In the genomic region with DNA sequence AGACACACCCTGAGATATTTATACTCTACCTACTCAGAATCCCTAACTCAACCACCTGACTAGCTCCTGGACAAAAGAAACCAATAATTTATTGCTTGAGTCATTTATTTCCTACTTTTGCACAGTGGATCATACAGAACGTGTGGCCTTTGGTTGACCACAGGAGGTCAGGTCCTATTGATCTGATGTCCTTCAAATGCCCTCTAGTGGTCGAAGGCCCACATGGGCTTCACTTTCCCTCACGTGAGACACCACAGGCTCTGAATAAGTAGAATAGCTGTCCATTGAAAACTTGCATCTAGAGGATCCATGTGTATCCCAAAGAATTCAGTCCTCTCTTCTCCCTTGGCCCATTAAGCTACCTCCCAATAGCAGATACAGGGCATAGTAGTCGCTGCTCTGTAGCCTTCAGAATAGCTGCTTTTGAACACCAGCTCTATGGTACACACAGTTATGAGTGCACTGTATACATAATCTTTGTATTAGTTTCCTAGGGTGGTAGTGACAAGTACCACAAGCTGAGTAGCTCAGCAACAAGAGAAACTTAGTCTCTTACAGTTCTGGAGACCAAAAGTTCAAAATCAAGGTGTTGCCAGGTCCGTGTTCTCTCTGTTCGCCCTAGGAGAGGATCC, we compare ENCODE assay signal across 8 cellular contexts.
DNase-seq lines count a peak whose midpoint lies in the region; ATAC-seq and TF ChIP-seq lines count a peak whose summit lies in the region.

No MANE protein-coding gene starts in this region.

- H3K9me2 ChIP-seq in OCI-LY1 (ENCODE audit: low read depth, low read length), result no peaks in the 10 kb centered on the region

- DNase-seq in Caki2 (ENCODE audit: low read depth), result peak; percentile 1
- DNase-seq in germinal center (ENCODE audit: low spot score), result peak; percentile 16
- DNase-seq in COR-L47 (lab: John Stamatoyannopoulos, UW), result no peak
- no peak for DNase-seq in COLO829 (ENCODE audit: low spot score)

- ATAC-seq in GM18517 (IDR thresholded peaks at IDR 0.05; ENCODE audit: unreplicated experiment) (peak; percentile 68), HG03280 (IDR thresholded peaks at IDR 0.05; ENCODE audit: unreplicated experiment) (peak; percentile 51), GM21447 (IDR thresholded peaks at IDR 0.05; ENCODE audit: unreplicated experiment) (no peak)

- no peak overlapping the region for H3K4me3 ChIP-seq in OCI-LY1 (ENCODE audit: low read depth, low read length, poor library complexity, severe bottlenecking)

- H2AFZ ChIP-seq in OCI-LY1 (ENCODE audit: low read length), result no peak overlapping the region

- H3K36me3 ChIP-seq in OCI-LY1 (ENCODE audit: insufficient read depth, low read length), result no peaks in the 10 kb centered on the region

- no peaks in the 10 kb centered on the region for H3K79me2 ChIP-seq in OCI-LY1 (ENCODE audit: insufficient read depth, low read length)

- peaks cover 8% of the 10 kb centered on the region; the same call in 1 of the 2 replicates for H3K27me3 ChIP-seq in OCI-LY1 (ENCODE audit: insufficient read depth, low read length)

- H3K4me2 ChIP-seq in OCI-LY1 (ENCODE audit: low read length), result no peak overlapping the region

- peak; percentile 68 for TF ChIP-seq CTCF in OCI-LY1 (IDR thresholded peaks at IDR 0.05; ENCODE audit: low read length)

- no peak overlapping the region for H3K9ac ChIP-seq in OCI-LY1 (ENCODE audit: low read length)

- H4K20me1 ChIP-seq in OCI-LY1 (ENCODE audit: insufficient read depth, low read length), result no peaks in the 10 kb centered on the region

- no peak overlapping the region for H3K27ac ChIP-seq in OCI-LY1 (ENCODE audit: low read depth, low read length, poor library complexity, severe bottlenecking)

- no peaks in the 10 kb centered on the region for H3K4me1 ChIP-seq in OCI-LY1 (ENCODE audit: insufficient read depth, low read length, severe bottlenecking)

- no peaks in the 10 kb centered on the region for H3K9me3 ChIP-seq in OCI-LY1 (ENCODE audit: low read length)

- in situ Hi-C loops in Caki2 (cut with HindIII; ENCODE audit: low pct_unique_long_range_greater_than_20kb, low sequenced_read_pairs), result no loop called here

- no peaks in the 10 kb centered on the region for H3F3A ChIP-seq in OCI-LY1 (ENCODE audit: insufficient read depth, low read length)

Comparison
In these comparisons a context has a peak if more than half of its experiments do, and no peak if none do; other contexts are left out.
1. DNase-seq: peak in Caki2 (single experiment) and germinal center (single experiment); none in COR-L47 (single experiment) and COLO829 (single experiment).